ENCODE assay signal across 8 cellular contexts in the genomic region with DNA sequence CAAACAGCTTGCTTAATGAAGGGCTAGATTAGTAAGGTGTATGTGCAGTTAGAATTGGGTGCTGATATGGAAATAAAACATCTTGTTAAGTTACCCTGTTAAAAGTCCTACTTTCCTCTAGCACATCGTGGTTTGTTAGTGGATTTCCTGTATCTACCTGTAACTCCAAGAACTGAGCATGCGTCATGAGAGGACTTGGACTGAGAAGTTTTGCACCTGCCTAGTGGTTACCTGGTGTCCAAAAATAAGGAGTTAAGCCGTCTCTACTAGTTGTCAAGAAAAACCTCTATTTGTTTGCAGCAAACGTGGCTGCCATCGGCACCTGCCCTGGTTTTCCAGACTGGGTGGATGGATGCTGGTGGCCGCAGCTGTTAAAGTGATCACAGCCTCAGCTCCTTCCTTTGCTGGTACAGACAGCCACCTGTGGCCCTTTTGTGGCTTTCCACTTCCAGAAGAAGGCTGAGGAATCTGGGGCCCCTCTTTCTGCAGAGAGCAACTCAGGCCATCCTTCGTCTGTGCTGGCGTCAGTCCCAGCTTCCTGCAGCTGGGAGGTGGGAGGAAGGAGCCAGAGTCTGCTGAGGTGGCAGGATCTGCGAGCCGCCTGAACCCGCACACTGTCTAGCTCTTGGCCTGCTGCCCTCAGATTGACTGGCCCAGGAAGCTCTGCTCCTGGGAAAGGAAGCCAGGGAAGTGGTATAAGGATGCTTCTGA. TPM values are rescaled to one million over a fixed set of nuclear protein-coding genes. Genes with fewer than 3 reads are reported as not detected.
DNase-seq lines count a peak whose midpoint lies in the region; ATAC-seq and TF ChIP-seq lines count a peak whose summit lies in the region.

No MANE protein-coding gene starts in this region.

- no peak overlapping the region for H3K27ac ChIP-seq in psoas muscle

- H3K4me1 ChIP-seq in psoas muscle = no peaks in the 10 kb centered on the region

- H3K4me3 ChIP-seq in GM12865 (ENCODE audit: low read depth, low read length) (no peak overlapping the region), psoas muscle (no peak overlapping the region)

- H3K4me1 Mint-ChIP-seq in T-helper 17 cell = peaks cover 6% of the 10 kb centered on the region

- peaks cover 12% of the 10 kb centered on the region for H3K27me3 Mint-ChIP-seq in T-helper 17 cell

- no peak for TF ChIP-seq CTCF in GM12865 (IDR thresholded peaks at IDR 0.05; ENCODE audit: insufficient read depth, low read depth, low read length, missing control alignments)
- TF ChIP-seq CTCF in psoas muscle (IDR thresholded peaks at IDR 0.05) = no peak

- H3K27me3 ChIP-seq in psoas muscle (ENCODE audit: insufficient read depth in 3 of 3, low read length in 2 of 3) = peaks cover 0 to 2% (median 0%) of the 10 kb centered on the region in 3 donors

- ATAC-seq in psoas muscle (peak in 1 of 4 donors; percentile 48), T-helper 17 cell (no peak), GM19023 (IDR thresholded peaks at IDR 0.05; ENCODE audit: unreplicated experiment) (no peak), GM18867 (IDR thresholded peaks at IDR 0.05; ENCODE audit: unreplicated experiment) (no peak), HG02798 (IDR thresholded peaks at IDR 0.05; ENCODE audit: poor library complexity, unreplicated experiment) (no peak)

- intact Hi-C loops in psoas muscle (cut with DNase I) = no loop called here

- H3K4me3 Mint-ChIP-seq in T-helper 17 cell = no peak overlapping the region

- 41 to 46% (median 44%) methylated on average over 11 of the region's 11 CpGs for WGBS in psoas muscle, 3 donors

- H3K36me3 ChIP-seq in psoas muscle (ENCODE audit: insufficient read depth in 1 of 2, low read depth in 1 of 2) = no peaks in the 10 kb centered on the region

- H3K27ac Mint-ChIP-seq in T-helper 17 cell = no peak overlapping the region

- DNase-seq in GM12865 (ENCODE audit: low read depth) (peak; percentile 28), NCI-H226 (peak; percentile 82), fibroblast of peridontal ligament (ENCODE audit: extremely low read depth) (peak; percentile 41), psoas muscle (peak; percentile 50 to 77), T-helper 17 cell (no peak)

- no peaks in the 10 kb centered on the region for H3K36me3 Mint-ChIP-seq in T-helper 17 cell (ENCODE audit: low read depth)

- no peaks in the 10 kb centered on the region for H3K9me3 ChIP-seq in psoas muscle
- no peaks in the 10 kb centered on the region for H3K9me3 ChIP-seq in T-helper 17 cell (ENCODE audit: control insufficient read depth, low read length, poor library complexity, severe bottlenecking)

RNA-seq across cellular contexts. Expression of a gene that starts 56.8 kb away (rescaled TPM):
- total RNA-seq in psoas muscle (1 to 10 TPM in 2 of 4 donors, under 1 TPM in 2; 0.42 to 1.5 (median 1.1) TPM), T-helper 17 cell (under 1 TPM in 1 of 2 donors, not detected in 1; 0.73 TPM)
- 1 to 10 TPM in 1 of 3 donors, under 1 TPM in 2; 0.45 to 1.1 (median 0.46) TPM for polyA plus RNA-seq in psoas muscle

Comparison
In these comparisons a context has a peak if more than half of its experiments do, and no peak if none do; other contexts are left out.
1. DNase-seq: peak in GM12865 (single experiment), NCI-H226 (single experiment), fibroblast of peridontal ligament (single experiment) and psoas muscle (2 of 2); none in T-helper 17 cell (0 of 3).